In genomic region chr5:172959824-172960799, GRCh38 we compare ENCODE assay signal across 8 cellular contexts.
DNase-seq lines count a peak whose midpoint lies in the region; ATAC-seq and TF ChIP-seq lines count a peak whose summit lies in the region.

No MANE protein-coding gene starts in this region.

- no peak for TF ChIP-seq CTCF in C4-2B (conservative IDR thresholded peaks at IDR 0.05)
- no peak for TF ChIP-seq CTCF in NB4 (IDR thresholded peaks at IDR 0.05; ENCODE audit: low read depth, low read length)
- TF ChIP-seq CTCF in nephron (IDR thresholded peaks at IDR 0.05; ENCODE audit: unreplicated experiment in 3 of 3): no peak

- H3K27me3 Mint-ChIP-seq in nephron (ENCODE audit: low read depth): no peaks in the 10 kb centered on the region

- H3K36me3 ChIP-seq in duodenal mucosa (ENCODE audit: control insufficient read depth in 1 of 2, insufficient read depth in 2 of 2, low read length in 2 of 2): peaks cover 0 to 5% of the 10 kb centered on the region in 2 donors

- H3K4me1 Mint-ChIP-seq in nephron: peaks cover 42% of the 10 kb centered on the region

- H3K36me3 Mint-ChIP-seq in nephron (ENCODE audit: low read depth): peaks cover 13% of the 10 kb centered on the region

- no peaks in the 10 kb centered on the region for H3K9me3 Mint-ChIP-seq in nephron

- H3K4me3 Mint-ChIP-seq in nephron: peak overlapping the region; percentile 96 to 99 (median 98)

- H3K27ac ChIP-seq in C4-2B: peak overlapping the region; percentile 79
- no peak overlapping the region for H3K27ac ChIP-seq in duodenal mucosa (ENCODE audit: low read depth, low read length)

- H3K4me3 ChIP-seq in NB4 (ENCODE audit: low read depth, low read length): peak overlapping the region; percentile 100
- H3K4me3 ChIP-seq in duodenal mucosa (ENCODE audit: low read depth in 1 of 2, low read length in 2 of 2): peak overlapping the region; percentile 94 to 100

- peak overlapping the region; percentile 69 to 91 (median 85) for H3K27ac Mint-ChIP-seq in nephron

- ATAC-seq in GM21786 (IDR thresholded peaks at IDR 0.05; ENCODE audit: unreplicated experiment) (no peak), GM21447 (IDR thresholded peaks at IDR 0.05; ENCODE audit: unreplicated experiment) (no peak)

- no peak for TF ChIP-seq POLR2A in NB4 (IDR thresholded peaks at IDR 0.05; ENCODE audit: extremely low read depth, insufficient read length)

- H3K9me3 ChIP-seq in duodenal mucosa (ENCODE audit: control insufficient read depth in 1 of 2, low read length in 2 of 2): no peaks in the 10 kb centered on the region

- H3K4me1 ChIP-seq in duodenal mucosa (ENCODE audit: control insufficient read depth in 1 of 2, insufficient read depth in 2 of 2, low read length in 2 of 2): peaks cover 5 to 17% of the 10 kb centered on the region in 2 donors

- DNase-seq in NB4 (ENCODE audit: low read depth) (no peak), epidermal melanocyte (ENCODE audit: insufficient read length, low spot score) (no peak)
- no peak for DNase-seq in stimulated activated CD4-positive, alpha-beta T cell treated with anti-CD3 and anti-CD28 coated beads, Interleukin-12 subunit alpha, Interleukin-12 subunit beta, amount 100 ng/mL, for 4 hours

- H3K27me3 ChIP-seq in duodenal mucosa (ENCODE audit: control insufficient read depth in 1 of 2, insufficient read depth in 2 of 2, low read length in 2 of 2): no peaks in the 10 kb centered on the region

- H3K9ac ChIP-seq in duodenal mucosa (ENCODE audit: low read depth in 1 of 2, low read length in 2 of 2): peak overlapping the region; percentile 98 to 99
